20 cellular contexts compared by ENCODE assay signal in the genomic region with DNA sequence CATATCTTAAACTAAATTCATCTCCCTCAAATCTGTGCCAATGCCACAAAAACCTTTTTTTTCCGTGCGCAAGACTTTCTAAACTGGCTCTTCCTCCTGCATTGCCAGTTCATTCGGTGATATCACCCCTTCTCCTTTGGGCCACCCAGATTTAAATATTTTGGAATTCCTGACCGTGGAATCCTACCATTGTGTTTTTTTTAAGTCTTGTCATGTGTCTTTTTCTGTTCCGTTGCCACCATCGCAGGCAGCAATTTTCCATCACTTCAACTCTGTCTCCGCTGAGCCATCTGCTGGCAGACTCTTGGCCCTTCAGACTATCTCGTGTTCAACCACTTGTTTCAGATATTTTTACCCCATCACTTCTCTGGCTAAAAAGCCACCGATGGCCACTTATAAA.
DNase-seq lines count a peak whose midpoint lies in the region; ATAC-seq and TF ChIP-seq lines count a peak whose summit lies in the region.
"Had no signal": no experiment of that assay in that cellular context is flagged by ENCODE, and none has a peak within 500 bp of the region (broad histone marks: within the 10 kb centered on the region; RNA-seq: fewer than 3 reads in every experiment).

No MANE protein-coding gene starts in this region.

- no peaks in the 10 kb centered on the region for H4K20me1 ChIP-seq in hepatocyte (ENCODE audit: insufficient read depth, poor library complexity, severe bottlenecking)

- H3K36me3 ChIP-seq in SJSA1 (no peaks in the 10 kb centered on the region), hepatocyte (replicated peaks; ENCODE audit: insufficient read depth, low read depth) (no peaks in the 10 kb centered on the region)
- H3K36me3 ChIP-seq: brain microvascular endothelial cell had no signal

- no peak overlapping the region for H3K4me3 ChIP-seq in SJSA1
- H3K4me3 ChIP-seq in hepatocyte, result no peak overlapping the region
- H3K4me3 ChIP-seq: lung had no signal

- H3K4me1 ChIP-seq in SJSA1 (replicated peaks), result peaks cover 64% of the 10 kb centered on the region
- peaks cover 33% of the 10 kb centered on the region for H3K4me1 ChIP-seq in hepatocyte (ENCODE audit: insufficient read depth)

- H3K9me3 ChIP-seq in SJSA1 (replicated peaks) (no peaks in the 10 kb centered on the region), hepatocyte (ENCODE audit: low read depth) (no peaks in the 10 kb centered on the region)

- H3K9me2 ChIP-seq in hepatocyte (replicated peaks; ENCODE audit: insufficient read depth), result no peaks in the 10 kb centered on the region

- H3K27me3 ChIP-seq in SJSA1 (replicated peaks), result no peaks in the 10 kb centered on the region
- no peaks in the 10 kb centered on the region for H3K27me3 ChIP-seq in hepatocyte
- H3K27me3 ChIP-seq: brain microvascular endothelial cell had no signal

- H2AFZ ChIP-seq in hepatocyte, result no peak overlapping the region

- peak overlapping the region; percentile 99 for H3K27ac ChIP-seq in SJSA1
- peak overlapping the region; percentile 79 for H3K27ac ChIP-seq in hepatocyte
- H3K27ac ChIP-seq: brain microvascular endothelial cell had no signal

- ATAC-seq in GM21390 (IDR thresholded peaks at IDR 0.05; ENCODE audit: unreplicated experiment) (no peak), HG03342 (IDR thresholded peaks at IDR 0.05; ENCODE audit: unreplicated experiment) (no peak)
- ATAC-seq: activated CD4-positive, CD25-positive, alpha-beta regulatory T cell treated with anti-CD3 and anti-CD28 coated beads, Interleukin-2, amount 50 U/mL, for 24 hours; HCT116; stimulated activated naive CD8-positive, alpha-beta T cell treated with anti-CD3 and anti-CD28 coated beads, Interleukin-15, Interleukin-2, amounts not matched to agents 100 U/mL and 50 U/mL, for 24 hours had no signal

- WGBS in hepatocyte (ENCODE audit: low lambda C conversion rate, missing lambda C conversion rate), result 88% methylated on average over 9 of the region's 9 CpGs

- no peak for TF ChIP-seq CTCF in hepatocyte (IDR thresholded peaks at IDR 0.05; ENCODE audit: poor library complexity)

- H3K4me2 ChIP-seq in hepatocyte, result no peak overlapping the region

- DNase-seq in H4 (ENCODE audit: low spot score), result peak; percentile 29
- peak; percentile 87 to 97 for DNase-seq in SJSA1 (ENCODE audit: low read depth in 1 of 2, low spot score in 2 of 2)
- DNase-seq in hepatocyte (ENCODE audit: low spot score), result no peak
- peak; percentile 20 for DNase-seq in putamen (ENCODE audit: low spot score)
- DNase-seq in DMS153 treated with DMSO at 0.1 percent for 48 hours (lab: John Stamatoyannopoulos, UW; ENCODE audit: unreplicated experiment), result no peak
- DNase-seq in NCI-H1930 (lab: John Stamatoyannopoulos, UW), result no peak
- DNase-seq: activated CD8-positive, alpha-beta memory T cell treated with anti-CD3 and anti-CD28 coated beads, Interleukin-2, amount 50 U/mL, for 4 hours; activated naive CD4-positive, alpha-beta T cell treated with Interleukin-2 at 50 U/mL for 16 hours; brain microvascular endothelial cell; effector CD4-positive, alpha-beta T cell; KG1; NCI-H1436 treated with DMSO at 0.1 percent for 48 hours; NCI-H526; small intestine; stimulated activated naive CD8-positive, alpha-beta T cell treated with anti-CD3 and anti-CD28 coated beads, Interleukin-15, Interleukin-2, amounts not matched to agents 100 U/mL and 50 U/mL, for 24 hours had no signal

- H3K79me2 ChIP-seq in hepatocyte, result no peaks in the 10 kb centered on the region

Comparison
In these comparisons a context has a peak if more than half of its experiments do, and no peak if none do; other contexts are left out.
1. DNase-seq: peak in H4 (single experiment), SJSA1 (2 of 2) and putamen (single experiment); none in hepatocyte (single experiment), DMS153 treated with DMSO at 0.1 percent for 48 hours (single experiment) and NCI-H1930 (0 of 2).